1 cellular context compared by ENCODE assay signal in genomic region chr2:234881413-234882241, GRCh38.
A peak's percentile ranks its signal among the peaks of the same experiment; 100 is the strongest.
TF ChIP-seq lines count a peak whose summit lies in the region.

No MANE protein-coding gene starts in this region.

TF ChIP-seq in HepG2, 621 proteins besides CTCF, POLR2A, EP300 and RAD21 (continued from another document and continues in another):
- TF ChIP-seq, protein P1, sequence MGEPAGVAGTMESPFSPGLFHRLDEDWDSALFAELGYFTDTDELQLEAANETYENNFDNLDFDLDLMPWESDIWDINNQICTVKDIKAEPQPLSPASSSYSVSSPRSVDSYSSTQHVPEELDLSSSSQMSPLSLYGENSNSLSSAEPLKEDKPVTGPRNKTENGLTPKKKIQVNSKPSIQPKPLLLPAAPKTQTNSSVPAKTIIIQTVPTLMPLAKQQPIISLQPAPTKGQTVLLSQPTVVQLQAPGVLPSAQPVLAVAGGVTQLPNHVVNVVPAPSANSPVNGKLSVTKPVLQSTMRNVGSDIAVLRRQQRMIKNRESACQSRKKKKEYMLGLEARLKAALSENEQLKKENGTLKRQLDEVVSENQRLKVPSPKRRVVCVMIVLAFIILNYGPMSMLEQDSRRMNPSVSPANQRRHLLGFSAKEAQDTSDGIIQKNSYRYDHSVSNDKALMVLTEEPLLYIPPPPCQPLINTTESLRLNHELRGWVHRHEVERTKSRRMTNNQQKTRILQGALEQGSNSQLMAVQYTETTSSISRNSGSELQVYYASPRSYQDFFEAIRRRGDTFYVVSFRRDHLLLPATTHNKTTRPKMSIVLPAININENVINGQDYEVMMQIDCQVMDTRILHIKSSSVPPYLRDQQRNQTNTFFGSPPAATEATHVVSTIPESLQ (CRISPR knock-in tag; conservative IDR thresholded peaks at IDR 0.05) = no peak
- peak; percentile 77 for TF ChIP-seq HOXA3 (CRISPR knock-in tag; IDR thresholded peaks at IDR 0.05)
- peak; percentile 74; the same call in 1 of the 2 replicates for TF ChIP-seq RCOR2 (CRISPR knock-in tag; IDR thresholded peaks at IDR 0.05)
- no peak for TF ChIP-seq GFI1 (CRISPR knock-in tag; IDR thresholded peaks at IDR 0.05; ENCODE audit: borderline replicate concordance)
- peak; percentile 82; the same call in 1 of the 2 replicates for TF ChIP-seq ZNF761 (CRISPR knock-in tag; conservative IDR thresholded peaks at IDR 0.05)
- TF ChIP-seq, protein P2, sequence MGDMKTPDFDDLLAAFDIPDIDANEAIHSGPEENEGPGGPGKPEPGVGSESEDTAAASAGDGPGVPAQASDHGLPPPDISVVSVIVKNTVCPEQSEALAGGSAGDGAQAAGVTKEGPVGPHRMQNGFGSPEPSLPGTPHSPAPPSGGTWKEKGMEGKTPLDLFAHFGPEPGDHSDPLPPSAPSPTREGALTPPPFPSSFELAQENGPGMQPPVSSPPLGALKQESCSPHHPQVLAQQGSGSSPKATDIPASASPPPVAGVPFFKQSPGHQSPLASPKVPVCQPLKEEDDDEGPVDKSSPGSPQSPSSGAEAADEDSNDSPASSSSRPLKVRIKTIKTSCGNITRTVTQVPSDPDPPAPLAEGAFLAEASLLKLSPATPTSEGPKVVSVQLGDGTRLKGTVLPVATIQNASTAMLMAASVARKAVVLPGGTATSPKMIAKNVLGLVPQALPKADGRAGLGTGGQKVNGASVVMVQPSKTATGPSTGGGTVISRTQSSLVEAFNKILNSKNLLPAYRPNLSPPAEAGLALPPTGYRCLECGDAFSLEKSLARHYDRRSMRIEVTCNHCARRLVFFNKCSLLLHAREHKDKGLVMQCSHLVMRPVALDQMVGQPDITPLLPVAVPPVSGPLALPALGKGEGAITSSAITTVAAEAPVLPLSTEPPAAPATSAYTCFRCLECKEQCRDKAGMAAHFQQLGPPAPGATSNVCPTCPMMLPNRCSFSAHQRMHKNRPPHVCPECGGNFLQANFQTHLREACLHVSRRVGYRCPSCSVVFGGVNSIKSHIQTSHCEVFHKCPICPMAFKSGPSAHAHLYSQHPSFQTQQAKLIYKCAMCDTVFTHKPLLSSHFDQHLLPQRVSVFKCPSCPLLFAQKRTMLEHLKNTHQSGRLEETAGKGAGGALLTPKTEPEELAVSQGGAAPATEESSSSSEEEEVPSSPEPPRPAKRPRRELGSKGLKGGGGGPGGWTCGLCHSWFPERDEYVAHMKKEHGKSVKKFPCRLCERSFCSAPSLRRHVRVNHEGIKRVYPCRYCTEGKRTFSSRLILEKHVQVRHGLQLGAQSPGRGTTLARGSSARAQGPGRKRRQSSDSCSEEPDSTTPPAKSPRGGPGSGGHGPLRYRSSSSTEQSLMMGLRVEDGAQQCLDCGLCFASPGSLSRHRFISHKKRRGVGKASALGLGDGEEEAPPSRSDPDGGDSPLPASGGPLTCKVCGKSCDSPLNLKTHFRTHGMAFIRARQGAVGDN (CRISPR knock-in tag; IDR thresholded peaks at IDR 0.05) = peak; percentile 43; the same call in 1 of the 2 replicates
- no peak for TF ChIP-seq HNRNPK (IDR thresholded peaks at IDR 0.05; ENCODE audit: low read depth, low read length, poor library complexity, severe bottlenecking)
- no peak for TF ChIP-seq TEAD2 (CRISPR knock-in tag; IDR thresholded peaks at IDR 0.05)
- TF ChIP-seq KDM5B (CRISPR knock-in tag; IDR thresholded peaks at IDR 0.05; ENCODE audit: borderline replicate concordance) = no peak
- TF ChIP-seq FOXO1 (CRISPR knock-in tag; IDR thresholded peaks at IDR 0.05) = peak; percentile 69
- TF ChIP-seq SRSF1 (optimal IDR thresholded peaks at IDR 0.05; ENCODE audit: low read depth, low read length) = no peak
- TF ChIP-seq, protein P3, sequence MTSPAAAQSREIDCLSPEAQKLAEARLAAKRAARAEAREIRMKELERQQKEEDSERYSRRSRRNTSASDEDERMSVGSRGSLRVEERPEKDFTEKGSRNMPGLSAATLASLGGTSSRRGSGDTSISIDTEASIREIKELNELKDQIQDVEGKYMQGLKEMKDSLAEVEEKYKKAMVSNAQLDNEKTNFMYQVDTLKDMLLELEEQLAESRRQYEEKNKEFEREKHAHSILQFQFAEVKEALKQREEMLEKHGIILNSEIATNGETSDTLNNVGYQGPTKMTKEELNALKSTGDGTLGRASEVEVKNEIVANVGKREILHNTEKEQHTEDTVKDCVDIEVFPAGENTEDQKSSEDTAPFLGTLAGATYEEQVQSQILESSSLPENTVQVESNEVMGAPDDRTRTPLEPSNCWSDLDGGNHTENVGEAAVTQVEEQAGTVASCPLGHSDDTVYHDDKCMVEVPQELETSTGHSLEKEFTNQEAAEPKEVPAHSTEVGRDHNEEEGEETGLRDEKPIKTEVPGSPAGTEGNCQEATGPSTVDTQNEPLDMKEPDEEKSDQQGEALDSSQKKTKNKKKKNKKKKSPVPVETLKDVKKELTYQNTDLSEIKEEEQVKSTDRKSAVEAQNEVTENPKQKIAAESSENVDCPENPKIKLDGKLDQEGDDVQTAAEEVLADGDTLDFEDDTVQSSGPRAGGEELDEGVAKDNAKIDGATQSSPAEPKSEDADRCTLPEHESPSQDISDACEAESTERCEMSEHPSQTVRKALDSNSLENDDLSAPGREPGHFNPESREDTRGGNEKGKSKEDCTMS (CRISPR knock-in tag; conservative IDR thresholded peaks at IDR 0.05) = no peak
- TF ChIP-seq PLSCR1 (CRISPR knock-in tag; IDR thresholded peaks at IDR 0.05; ENCODE audit: borderline replicate concordance) = no peak
- peak; percentile 69; the same call in 1 of the 2 replicates for TF ChIP-seq ZNF292 (CRISPR knock-in tag; IDR thresholded peaks at IDR 0.05; ENCODE audit: borderline replicate concordance, low read depth)
- peak; percentile 69; the same call in 1 of the 2 replicates for TF ChIP-seq ZNF800 (CRISPR knock-in tag; IDR thresholded peaks at IDR 0.05)
- peak; percentile 63; the same call in 1 of the 2 replicates for TF ChIP-seq TAF1 (CRISPR knock-in tag; IDR thresholded peaks at IDR 0.05)
- TF ChIP-seq ZNF619 (CRISPR knock-in tag; IDR thresholded peaks at IDR 0.05) = 0 out of 2 replicates have a peak, but pooled peaks have one; percentile 40
- 0 out of 2 replicates have a peak, but pooled peaks have one; percentile 36 for TF ChIP-seq KDM5A (IDR thresholded peaks at IDR 0.05; ENCODE audit: borderline replicate concordance, low read length)
- TF ChIP-seq, protein P4, sequence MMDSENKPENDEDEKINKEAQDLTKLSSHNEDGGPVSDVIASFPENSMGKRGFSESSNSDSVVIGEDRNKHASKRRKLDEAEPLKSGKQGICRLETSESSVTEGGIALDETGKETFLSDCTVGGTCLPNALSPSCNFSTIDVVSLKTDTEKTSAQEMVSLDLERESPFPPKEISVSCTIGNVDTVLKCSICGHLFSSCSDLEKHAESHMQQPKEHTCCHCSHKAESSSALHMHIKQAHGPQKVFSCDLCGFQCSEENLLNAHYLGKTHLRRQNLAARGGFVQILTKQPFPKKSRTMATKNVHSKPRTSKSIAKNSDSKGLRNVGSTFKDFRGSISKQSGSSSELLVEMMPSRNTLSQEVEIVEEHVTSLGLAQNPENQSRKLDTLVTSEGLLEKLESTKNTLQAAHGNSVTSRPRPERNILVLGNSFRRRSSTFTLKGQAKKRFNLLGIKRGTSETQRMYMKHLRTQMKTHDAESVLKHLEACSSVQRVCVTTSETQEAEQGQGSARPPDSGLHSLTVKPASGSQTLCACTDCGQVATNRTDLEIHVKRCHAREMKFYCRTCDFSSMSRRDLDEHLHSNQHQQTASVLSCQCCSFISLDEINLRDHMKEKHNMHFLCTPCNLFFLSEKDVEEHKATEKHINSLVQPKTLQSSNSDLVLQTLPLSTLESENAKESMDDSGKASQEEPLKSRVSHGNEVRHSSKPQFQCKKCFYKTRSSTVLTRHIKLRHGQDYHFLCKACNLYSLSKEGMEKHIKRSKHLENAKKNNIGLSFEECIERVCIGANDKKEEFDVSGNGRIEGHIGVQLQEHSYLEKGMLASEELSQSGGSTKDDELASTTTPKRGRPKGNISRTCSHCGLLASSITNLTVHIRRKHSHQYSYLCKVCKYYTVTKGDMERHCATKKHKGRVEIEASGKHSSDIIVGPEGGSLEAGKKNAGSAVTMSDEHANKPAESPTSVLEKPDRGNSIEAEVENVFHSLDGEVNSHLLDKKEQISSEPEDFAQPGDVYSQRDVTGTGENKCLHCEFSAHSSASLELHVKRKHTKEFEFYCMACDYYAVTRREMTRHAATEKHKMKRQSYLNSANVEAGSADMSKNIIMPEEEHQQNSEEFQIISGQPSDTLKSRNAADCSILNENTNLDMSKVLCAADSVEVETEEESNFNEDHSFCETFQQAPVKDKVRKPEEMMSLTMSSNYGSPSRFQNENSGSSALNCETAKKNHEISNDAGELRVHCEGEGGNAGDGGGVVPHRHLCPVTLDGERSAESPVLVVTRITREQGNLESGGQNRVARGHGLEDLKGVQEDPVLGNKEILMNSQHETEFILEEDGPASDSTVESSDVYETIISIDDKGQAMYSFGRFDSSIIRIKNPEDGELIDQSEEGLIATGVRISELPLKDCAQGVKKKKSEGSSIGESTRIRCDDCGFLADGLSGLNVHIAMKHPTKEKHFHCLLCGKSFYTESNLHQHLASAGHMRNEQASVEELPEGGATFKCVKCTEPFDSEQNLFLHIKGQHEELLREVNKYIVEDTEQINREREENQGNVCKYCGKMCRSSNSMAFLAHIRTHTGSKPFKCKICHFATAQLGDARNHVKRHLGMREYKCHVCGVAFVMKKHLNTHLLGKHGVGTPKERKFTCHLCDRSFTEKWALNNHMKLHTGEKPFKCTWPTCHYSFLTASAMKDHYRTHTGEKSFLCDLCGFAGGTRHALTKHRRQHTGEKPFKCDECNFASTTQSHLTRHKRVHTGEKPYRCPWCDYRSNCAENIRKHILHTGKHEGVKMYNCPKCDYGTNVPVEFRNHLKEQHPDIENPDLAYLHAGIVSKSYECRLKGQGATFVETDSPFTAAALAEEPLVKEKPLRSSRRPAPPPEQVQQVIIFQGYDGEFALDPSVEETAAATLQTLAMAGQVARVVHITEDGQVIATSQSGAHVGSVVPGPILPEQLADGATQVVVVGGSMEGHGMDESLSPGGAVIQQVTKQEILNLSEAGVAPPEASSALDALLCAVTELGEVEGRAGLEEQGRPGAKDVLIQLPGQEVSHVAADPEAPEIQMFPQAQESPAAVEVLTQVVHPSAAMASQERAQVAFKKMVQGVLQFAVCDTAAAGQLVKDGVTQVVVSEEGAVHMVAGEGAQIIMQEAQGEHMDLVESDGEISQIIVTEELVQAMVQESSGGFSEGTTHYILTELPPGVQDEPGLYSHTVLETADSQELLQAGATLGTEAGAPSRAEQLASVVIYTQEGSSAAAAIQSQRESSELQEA (CRISPR knock-in tag; IDR thresholded peaks at IDR 0.05; ENCODE audit: not compliant biosample characterization) = no peak
- TF ChIP-seq EHMT2 (IDR thresholded peaks at IDR 0.05; ENCODE audit: borderline replicate concordance, low read depth, low read length) = peak; percentile 46; the same call in 1 of the 2 replicates
- TF ChIP-seq, protein P5, sequence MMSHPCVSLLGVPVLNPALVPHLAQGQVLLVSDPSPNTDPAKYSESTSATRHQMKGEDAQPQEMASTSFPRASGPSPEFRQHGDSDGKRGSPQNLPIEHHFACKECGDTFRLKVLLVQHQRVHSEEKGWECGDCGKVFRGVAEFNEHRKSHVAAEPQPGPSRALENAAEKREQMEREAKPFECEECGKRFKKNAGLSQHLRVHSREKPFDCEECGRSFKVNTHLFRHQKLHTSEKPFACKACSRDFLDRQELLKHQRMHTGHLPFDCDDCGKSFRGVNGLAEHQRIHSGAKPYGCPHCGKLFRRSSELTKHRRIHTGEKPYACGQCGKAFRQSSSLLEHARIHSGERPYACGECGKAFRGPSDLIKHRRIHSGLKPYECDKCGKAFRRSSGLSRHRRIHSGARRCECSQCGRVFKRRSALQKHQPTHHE (CRISPR knock-in tag; IDR thresholded peaks at IDR 0.05; ENCODE audit: borderline replicate concordance) = peak; percentile 28; the same call in 1 of the 2 replicates
- no peak for TF ChIP-seq ZNF446 (CRISPR knock-in tag; IDR thresholded peaks at IDR 0.05)
- TF ChIP-seq NFYB (CRISPR knock-in tag; IDR thresholded peaks at IDR 0.05) = peak; percentile 86
- TF ChIP-seq ZNF709 (CRISPR knock-in tag; IDR thresholded peaks at IDR 0.05) = no peak
- TF ChIP-seq SMARCC2 (IDR thresholded peaks at IDR 0.05) = no peak
- peak in 1 of 2 experiments; percentile 23; a peak in 1 of 4 replicates for TF ChIP-seq MAFK (conservative IDR thresholded peaks at IDR 0.05 in 1 of 2, IDR thresholded peaks at IDR 0.05 in 1 of 2; ENCODE audit: low read length in 2 of 2)
- peak; percentile 63; the same call in 1 of the 2 replicates for TF ChIP-seq ZSCAN9 (CRISPR knock-in tag; IDR thresholded peaks at IDR 0.05; ENCODE audit: borderline replicate concordance)
- peak; percentile 84 for TF ChIP-seq KAT8 (CRISPR knock-in tag; IDR thresholded peaks at IDR 0.05)
- no peak for TF ChIP-seq BATF2 (CRISPR knock-in tag; IDR thresholded peaks at IDR 0.05)
- no peak for TF ChIP-seq DNMT1 (CRISPR knock-in tag; IDR thresholded peaks at IDR 0.05)
- TF ChIP-seq SAP130 (CRISPR knock-in tag; IDR thresholded peaks at IDR 0.05; ENCODE audit: low read depth) = peak; percentile 79; the same call in 1 of the 2 replicates
- no peak for TF ChIP-seq ZNF780A (CRISPR knock-in tag; IDR thresholded peaks at IDR 0.05)
- TF ChIP-seq GABPA (IDR thresholded peaks at IDR 0.05; ENCODE audit: low read depth, low read length) = no peak
- peak; percentile 24; the same call in 1 of the 2 replicates for TF ChIP-seq GABPA (CRISPR knock-in tag; IDR thresholded peaks at IDR 0.05; ENCODE audit: low read depth)
- TF ChIP-seq FOXK1 (CRISPR knock-in tag; IDR thresholded peaks at IDR 0.05; ENCODE audit: borderline replicate concordance, low read depth) = peak; percentile 40; the same call in 1 of the 2 replicates
